Comparison of ENCODE assay signal across 1 cellular context in genomic region chr9:83501552-83501951, GRCh38.
TF ChIP-seq lines count a peak whose summit lies in the region.

No MANE protein-coding gene starts in this region.

TF ChIP-seq in SK-N-SH, 30 proteins besides CTCF, POLR2A, EP300 and RAD21 (continued from another document):
- TF ChIP-seq ZBTB33 (IDR thresholded peaks at IDR 0.05; ENCODE audit: borderline replicate concordance, low read depth), result no peak
- no peak for TF ChIP-seq TCF12 (IDR thresholded peaks at IDR 0.05)
- TF ChIP-seq MAX (IDR thresholded peaks at IDR 0.05; ENCODE audit: low read depth), result no peak
- TF ChIP-seq FOSL2 (IDR thresholded peaks at IDR 0.05; ENCODE audit: borderline replicate concordance, low read depth), result no peak
- no peak for TF ChIP-seq NRF1 (IDR thresholded peaks at IDR 0.05; ENCODE audit: low read depth, low read length)
- no peak for TF ChIP-seq GABPA (IDR thresholded peaks at IDR 0.05; ENCODE audit: low read depth)
- TF ChIP-seq, protein P1, sequence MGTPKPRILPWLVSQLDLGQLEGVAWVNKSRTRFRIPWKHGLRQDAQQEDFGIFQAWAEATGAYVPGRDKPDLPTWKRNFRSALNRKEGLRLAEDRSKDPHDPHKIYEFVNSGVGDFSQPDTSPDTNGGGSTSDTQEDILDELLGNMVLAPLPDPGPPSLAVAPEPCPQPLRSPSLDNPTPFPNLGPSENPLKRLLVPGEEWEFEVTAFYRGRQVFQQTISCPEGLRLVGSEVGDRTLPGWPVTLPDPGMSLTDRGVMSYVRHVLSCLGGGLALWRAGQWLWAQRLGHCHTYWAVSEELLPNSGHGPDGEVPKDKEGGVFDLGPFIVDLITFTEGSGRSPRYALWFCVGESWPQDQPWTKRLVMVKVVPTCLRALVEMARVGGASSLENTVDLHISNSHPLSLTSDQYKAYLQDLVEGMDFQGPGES (IDR thresholded peaks at IDR 0.05; ENCODE audit: low read depth, low read length), result no peak
